Comparison of ENCODE assay signal across 8 cellular contexts in the genomic region with DNA sequence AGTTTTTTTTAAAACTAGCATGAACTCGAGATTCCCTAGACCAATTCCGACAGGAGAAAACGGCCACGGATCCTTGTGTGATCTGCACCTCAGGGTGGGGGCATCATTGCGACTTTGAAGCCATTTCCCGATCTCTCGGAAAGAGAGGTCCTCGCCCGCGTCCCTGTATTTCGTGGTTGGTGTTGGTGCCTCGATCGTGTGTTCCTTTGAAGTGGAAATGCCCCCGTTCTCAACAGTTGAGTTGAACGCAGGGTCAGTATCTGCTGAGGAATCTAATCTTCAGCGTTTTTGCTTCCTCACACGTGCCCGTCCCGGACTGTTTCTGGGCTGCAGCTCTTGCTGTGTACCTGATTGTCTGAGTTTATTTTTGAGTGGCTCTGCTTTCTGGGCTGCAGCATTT. TPM values are rescaled to one million over a fixed set of nuclear protein-coding genes. Genes with fewer than 3 reads are reported as not detected.
A peak's percentile ranks its signal among the peaks of the same experiment; 100 is the strongest.
DNase-seq lines count a peak whose midpoint lies in the region; ATAC-seq, FAIRE-seq and TF ChIP-seq lines count a peak whose summit lies in the region.

No MANE protein-coding gene starts in this region.

- no peak overlapping the region for H2AFZ ChIP-seq in smooth muscle cell (ENCODE audit: low read depth)

- peaks cover 10% of the 10 kb centered on the region for H3F3A ChIP-seq in smooth muscle cell (ENCODE audit: low read depth)

- H3K27me3 ChIP-seq in right cardiac atrium (ENCODE audit: control insufficient read depth, insufficient read depth): no peaks in the 10 kb centered on the region
- no peaks in the 10 kb centered on the region for H3K27me3 ChIP-seq in smooth muscle cell (ENCODE audit: low read depth)

- H3K4me2 ChIP-seq in A549: peak overlapping the region; percentile 94
- peak overlapping the region; percentile 94 for H3K4me2 ChIP-seq in smooth muscle cell

- DNase-seq in A549 (ENCODE audit: low read depth in 1 of 2, low spot score in 1 of 2): no peak
- DNase-seq in H54 (ENCODE audit: insufficient read length, low spot score): peak; percentile 52
- peak; percentile 13 to 25 for DNase-seq in activated CD4-positive, alpha-beta T cell treated with anti-CD3 and anti-CD28 coated beads, Interleukin-2, amount 50 U/mL, for 48 hours
- DNase-seq in right cardiac atrium: no peak
- no peak for DNase-seq in smooth muscle cell (lab: John Stamatoyannopoulos, UW; ENCODE audit: unreplicated experiment)
- DNase-seq in NCI-H1092 treated with DMSO at 0.1 percent for 48 hours (lab: John Stamatoyannopoulos, UW): no peak
- DNase-seq in left lobe of liver (ENCODE audit: low spot score): no peak
- no peak for DNase-seq in AG08395 (ENCODE audit: low spot score)

- POLR2A ChIA-PET in A549 (lab: Yijun Ruan, JAX): no interaction called here

- H3K4me3 ChIP-seq in A549 (peak overlapping the region; percentile 99), right cardiac atrium (ENCODE audit: low read length) (peak overlapping the region; percentile 82), smooth muscle cell (peak overlapping the region; percentile 92)

- FAIRE-seq in A549 (lab: Jason Lieb, UNC) (no peak), H54 (lab: Jason Lieb, UNC) (no peak)

- intact Hi-C loops in right cardiac atrium (cut with DNase I): loop anchor here in 1 of 4 donors (5.0 kb wide), 1 partner anchor 66 kb away; no protein-coding TSS in a partner anchor

- TF ChIP-seq EP300 in A549 (IDR thresholded peaks at IDR 0.05): no peak

- peaks cover 42% of the 10 kb centered on the region for H3K79me2 ChIP-seq in smooth muscle cell (ENCODE audit: low read depth)

- 7% methylated on average over 19 of the region's 19 CpGs for WGBS in A549 (ENCODE audit: missing lambda C conversion rate)
- WGBS in right cardiac atrium: 1% methylated on average over 19 of the region's 19 CpGs
- WGBS in smooth muscle cell (ENCODE audit: low lambda C conversion rate): 5% methylated on average over 19 of the region's 19 CpGs

- peak overlapping the region; percentile 89 to 93; a peak in 5 of 6 replicates for H3K27ac ChIP-seq in A549
- no peak overlapping the region for H3K27ac ChIP-seq in right cardiac atrium (ENCODE audit: low read length)
- H3K27ac ChIP-seq in smooth muscle cell (ENCODE audit: low read depth): peak overlapping the region; percentile 90

- H3K9me3 ChIP-seq in A549 (no peaks in the 10 kb centered on the region), right cardiac atrium (ENCODE audit: control insufficient read depth, low read length) (no peaks in the 10 kb centered on the region), smooth muscle cell (replicated peaks; ENCODE audit: low read depth) (no peaks in the 10 kb centered on the region)

- H3K9ac ChIP-seq in smooth muscle cell (ENCODE audit: low read depth): peak overlapping the region; percentile 76

- H3K36me3 ChIP-seq in smooth muscle cell (ENCODE audit: low read depth): no peaks in the 10 kb centered on the region

- no peak for TF ChIP-seq RAD21 in A549 (conservative IDR thresholded peaks at IDR 0.05 in 1 of 2, IDR thresholded peaks at IDR 0.05 in 1 of 2)

- peaks cover 41% of the 10 kb centered on the region for H4K20me1 ChIP-seq in smooth muscle cell (ENCODE audit: low read depth)

- H3K4me1 ChIP-seq in A549: peaks cover 14% of the 10 kb centered on the region; the same call in 2 of the 3 replicates
- H3K4me1 ChIP-seq in right cardiac atrium (ENCODE audit: control insufficient read depth, insufficient read depth, low read length): no peaks in the 10 kb centered on the region
- H3K4me1 ChIP-seq in smooth muscle cell (ENCODE audit: low read depth): peaks cover 33% of the 10 kb centered on the region

- TF ChIP-seq CTCF in A549 (IDR thresholded peaks at IDR 0.05) (no peak), smooth muscle cell (IDR thresholded peaks at IDR 0.05; ENCODE audit: borderline replicate concordance, insufficient read depth, poor library complexity, severe bottlenecking) (no peak)

- TF ChIP-seq POLR2A in A549 (IDR thresholded peaks at IDR 0.05; ENCODE audit: low read length): no peak
- TF ChIP-seq POLR2A in H54 (IDR thresholded peaks at IDR 0.05; ENCODE audit: low read depth, low read length): no peak

- CTCF ChIA-PET in A549 (lab: Yijun Ruan, JAX): interaction anchor here (0.7 to 6.1 kb wide), 2 partner anchors 93 to 183 kb away, joined by 3 to 26 read pairs; partner anchors contain the start of gene MAPK8IP3

- ATAC-seq in A549 (no peak), right cardiac atrium (no peak), left lobe of liver (no peak)

TF ChIP-seq in A549, 52 proteins besides CTCF, POLR2A, EP300 and RAD21:
- TF ChIP-seq HOXA7 (CRISPR knock-in tag; IDR thresholded peaks at IDR 0.05): no peak
- no peak for TF ChIP-seq ELK1 (IDR thresholded peaks at IDR 0.05; ENCODE audit: low read depth, low read length)
- TF ChIP-seq RARB (CRISPR knock-in tag; IDR thresholded peaks at IDR 0.05): no peak
- TF ChIP-seq, protein P1, sequence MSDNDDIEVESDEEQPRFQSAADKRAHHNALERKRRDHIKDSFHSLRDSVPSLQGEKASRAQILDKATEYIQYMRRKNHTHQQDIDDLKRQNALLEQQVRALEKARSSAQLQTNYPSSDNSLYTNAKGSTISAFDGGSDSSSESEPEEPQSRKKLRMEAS (IDR thresholded peaks at IDR 0.05): peak; percentile 49; the same call in 1 of the 2 replicates
- TF ChIP-seq FOSL2 (IDR thresholded peaks at IDR 0.05): no peak
- TF ChIP-seq FOSL2 (CRISPR knock-in tag; IDR thresholded peaks at IDR 0.05): no peak
- TF ChIP-seq RCOR1 (IDR thresholded peaks at IDR 0.05; ENCODE audit: low read depth, low read length): no peak
- no peak for TF ChIP-seq HOXB5 (CRISPR knock-in tag; IDR thresholded peaks at IDR 0.05)

RNA-seq across cellular contexts. Expression of gene CRAMP1, which starts 1.1 kb away (rescaled TPM):
- polyA plus RNA-seq in A549 (2011; rRNA removed): 6.5 and 8.6 TPM in 2 replicates
- polyA plus RNA-seq in A549 (2012; cell fraction: cytosol; rRNA removed): 8.2 and 9.4 TPM in 2 replicates
- polyA plus RNA-seq in A549 (2012; cell fraction: nucleus; rRNA removed): 29.2 and 33.3 TPM in 2 replicates
- polyA plus RNA-seq in A549 (2017; fragmentation: RNase III; extraction: RNeasy Plus Mini Kit Qiagen cat#74134 plus additional on column Dnase treatment): 8.6 to 9.1 TPM (median 9.1 TPM) in 3 replicates
- polyA minus RNA-seq in A549 (2011; rRNA and poly(A)+ RNA removed): 11.3 and 11.6 TPM in 2 replicates
- 10 to 100 TPM; 11.0 to 18.4 (median 13.7) TPM for total RNA-seq in right cardiac atrium
- polyA plus RNA-seq in right cardiac atrium: 7.1 TPM
- 7.3 and 16.5 TPM in 2 replicates for total RNA-seq in smooth muscle cell
- 6.3 and 7.9 TPM in 2 replicates for polyA plus RNA-seq in smooth muscle cell
- 6.9 TPM for total RNA-seq in left lobe of liver

RNA-seq across cellular contexts. Expression of gene IFT140, which starts 1.4 kb away (rescaled TPM):
- polyA plus RNA-seq in A549 (2011; rRNA removed) (6.8 and 6.9 TPM in 2 replicates), A549 (2017; fragmentation: RNase III; extraction: RNeasy Plus Mini Kit Qiagen cat#74134 plus additional on column Dnase treatment) (11.1 to 14.4 TPM (median 13.7 TPM) in 3 replicates), right cardiac atrium (7.4 TPM), smooth muscle cell (17.2 and 24.1 TPM in 2 replicates)
- polyA plus RNA-seq in A549 (2012; cell fraction: cytosol; rRNA removed): 10.0 and 11.0 TPM in 2 replicates
- polyA plus RNA-seq in A549 (2012; cell fraction: nucleus; rRNA removed): 39.4 and 41.3 TPM in 2 replicates
- 18.5 and 20.5 TPM in 2 replicates for polyA minus RNA-seq in A549 (2011; rRNA and poly(A)+ RNA removed)
- total RNA-seq in right cardiac atrium (10 to 100 TPM in 3 of 4 donors, 1 to 10 TPM in 1; 9.7 to 14.2 (median 13.0) TPM), smooth muscle cell (24.8 and 30.0 TPM in 2 replicates), left lobe of liver (5.8 TPM)

Comparison
In these comparisons a context has a peak if more than half of its experiments do, and no peak if none do; other contexts are left out.
1. DNase-seq: peak in H54 (single experiment) and activated CD4-positive, alpha-beta T cell treated with anti-CD3 and anti-CD28 coated beads, Interleukin-2, amount 50 U/mL, for 48 hours (2 of 2); none in A549 (0 of 2), right cardiac atrium (0 of 3), smooth muscle cell (single experiment), NCI-H1092 treated with DMSO at 0.1 percent for 48 hours (single experiment), left lobe of liver (single experiment) and AG08395 (single experiment).
2. Peak in every context shown above with its lines, with median percentiles within 50 percentile points of each other: H3K4me3 ChIP-seq.